Comparison of ENCODE assay signal across 1 cellular context in genomic region chr17:81927653-81928496, GRCh38.
TF ChIP-seq lines count a peak whose summit lies in the region.

MAFG (minus strand) TSS chr17:81927735; CDS start chr17:81923185, 4,550 bp downstream.

TF ChIP-seq in HepG2, 621 proteins besides CTCF, POLR2A, EP300 and RAD21 (continued from another document and continues in another):
- TF ChIP-seq, protein P1, sequence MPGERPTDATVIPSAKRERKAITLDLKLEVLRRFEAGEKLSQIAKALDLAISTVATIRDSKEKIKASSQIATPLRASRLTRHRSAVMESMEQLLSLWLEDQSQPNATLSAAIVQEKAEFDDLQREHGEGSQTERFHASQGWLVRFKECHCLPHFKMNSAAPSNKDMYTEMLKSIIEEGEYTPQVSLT (CRISPR knock-in tag; IDR thresholded peaks at IDR 0.05; ENCODE audit: borderline replicate concordance, low read depth) = no peak
- no peak for TF ChIP-seq ZNF30 (CRISPR knock-in tag; IDR thresholded peaks at IDR 0.05)
- TF ChIP-seq ZNF777 (CRISPR knock-in tag; IDR thresholded peaks at IDR 0.05) = peak; percentile 100
- TF ChIP-seq HES4 (CRISPR knock-in tag; IDR thresholded peaks at IDR 0.05; ENCODE audit: borderline replicate concordance) = no peak; the same call in 1 of the 2 replicates
- TF ChIP-seq ZBTB8A (CRISPR knock-in tag; IDR thresholded peaks at IDR 0.05; ENCODE audit: borderline replicate concordance, low read depth) = peak; percentile 19; the same call in 1 of the 2 replicates
- TF ChIP-seq MBD4 (IDR thresholded peaks at IDR 0.05; ENCODE audit: borderline replicate concordance, low read length) = no peak
- no peak for TF ChIP-seq HNRNPL (IDR thresholded peaks at IDR 0.05; ENCODE audit: low read depth, low read length)
- TF ChIP-seq ZNF484 (CRISPR knock-in tag; IDR thresholded peaks at IDR 0.05; ENCODE audit: borderline replicate concordance, low read depth) = no peak
- peak; percentile 58 for TF ChIP-seq PHF20 (CRISPR knock-in tag; IDR thresholded peaks at IDR 0.05)
- peak; percentile 80 for TF ChIP-seq ZNF333 (CRISPR knock-in tag; IDR thresholded peaks at IDR 0.05; ENCODE audit: borderline replicate concordance)
- no peak for TF ChIP-seq U2AF1 (optimal IDR thresholded peaks at IDR 0.05; ENCODE audit: low read depth, low read length)
- TF ChIP-seq CBX2 (IDR thresholded peaks at IDR 0.05; ENCODE audit: low read depth, low read length) = no peak
- TF ChIP-seq CBX2 (CRISPR knock-in tag; IDR thresholded peaks at IDR 0.05; ENCODE audit: low read depth) = no peak
- TF ChIP-seq ZNF354B (CRISPR knock-in tag; IDR thresholded peaks at IDR 0.05) = no peak
- TF ChIP-seq ZNF503 (CRISPR knock-in tag; IDR thresholded peaks at IDR 0.05) = peak; percentile 84
- TF ChIP-seq ZNF616 (CRISPR knock-in tag; IDR thresholded peaks at IDR 0.05; ENCODE audit: low read depth) = no peak
- no peak; the same call in 1 of the 2 replicates for TF ChIP-seq CREM (IDR thresholded peaks at IDR 0.05)
- TF ChIP-seq CREM (CRISPR knock-in tag; IDR thresholded peaks at IDR 0.05) = no peak
- TF ChIP-seq GATAD1 (CRISPR knock-in tag; IDR thresholded peaks at IDR 0.05) = peak; percentile 89
- TF ChIP-seq, protein P2, sequence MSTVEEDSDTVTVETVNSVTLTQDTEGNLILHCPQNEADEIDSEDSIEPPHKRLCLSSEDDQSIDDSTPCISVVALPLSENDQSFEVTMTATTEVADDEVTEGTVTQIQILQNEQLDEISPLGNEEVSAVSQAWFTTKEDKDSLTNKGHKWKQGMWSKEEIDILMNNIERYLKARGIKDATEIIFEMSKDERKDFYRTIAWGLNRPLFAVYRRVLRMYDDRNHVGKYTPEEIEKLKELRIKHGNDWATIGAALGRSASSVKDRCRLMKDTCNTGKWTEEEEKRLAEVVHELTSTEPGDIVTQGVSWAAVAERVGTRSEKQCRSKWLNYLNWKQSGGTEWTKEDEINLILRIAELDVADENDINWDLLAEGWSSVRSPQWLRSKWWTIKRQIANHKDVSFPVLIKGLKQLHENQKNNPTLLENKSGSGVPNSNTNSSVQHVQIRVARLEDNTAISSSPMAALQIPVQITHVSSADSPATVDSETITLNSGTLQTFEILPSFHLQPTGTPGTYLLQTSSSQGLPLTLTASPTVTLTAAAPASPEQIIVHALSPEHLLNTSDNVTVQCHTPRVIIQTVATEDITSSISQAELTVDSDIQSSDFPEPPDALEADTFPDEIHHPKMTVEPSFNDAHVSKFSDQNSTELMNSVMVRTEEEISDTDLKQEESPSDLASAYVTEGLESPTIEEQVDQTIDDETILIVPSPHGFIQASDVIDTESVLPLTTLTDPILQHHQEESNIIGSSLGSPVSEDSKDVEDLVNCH (CRISPR knock-in tag; IDR thresholded peaks at IDR 0.05) = no peak
- 0 out of 2 replicates have a peak, but pooled peaks have one; percentile 41 for TF ChIP-seq MAF1 (CRISPR knock-in tag; IDR thresholded peaks at IDR 0.05; ENCODE audit: borderline replicate concordance)
- TF ChIP-seq ZNF7 (CRISPR knock-in tag; IDR thresholded peaks at IDR 0.05) = no peak
- no peak; the same call in 1 of the 2 replicates for TF ChIP-seq THRA (CRISPR knock-in tag; IDR thresholded peaks at IDR 0.05; ENCODE audit: borderline replicate concordance)
- peak; percentile 10; the same call in 1 of the 2 replicates for TF ChIP-seq BCL6 (CRISPR knock-in tag; IDR thresholded peaks at IDR 0.05)
- TF ChIP-seq, protein P3, sequence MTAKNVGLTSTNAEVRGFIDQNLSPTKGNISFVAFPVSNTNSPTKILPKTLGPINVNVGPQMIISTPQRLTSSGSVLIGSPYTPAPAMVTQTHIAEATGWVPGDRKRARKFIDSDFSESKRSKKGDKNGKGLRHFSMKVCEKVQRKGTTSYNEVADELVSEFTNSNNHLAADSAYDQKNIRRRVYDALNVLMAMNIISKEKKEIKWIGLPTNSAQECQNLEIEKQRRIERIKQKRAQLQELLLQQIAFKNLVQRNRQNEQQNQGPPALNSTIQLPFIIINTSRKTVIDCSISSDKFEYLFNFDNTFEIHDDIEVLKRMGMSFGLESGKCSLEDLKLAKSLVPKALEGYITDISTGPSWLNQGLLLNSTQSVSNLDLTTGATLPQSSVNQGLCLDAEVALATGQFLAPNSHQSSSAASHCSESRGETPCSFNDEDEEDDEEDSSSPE (CRISPR knock-in tag; IDR thresholded peaks at IDR 0.05) = peak; percentile 83
- no peak; the same call in 1 of the 2 replicates for TF ChIP-seq RFX5 (IDR thresholded peaks at IDR 0.05; ENCODE audit: low read depth, low read length)
- TF ChIP-seq ZNF367 (CRISPR knock-in tag; IDR thresholded peaks at IDR 0.05; ENCODE audit: borderline replicate concordance) = no peak
- TF ChIP-seq ZNF800 (CRISPR knock-in tag; IDR thresholded peaks at IDR 0.05) = peak; percentile 94
- no peak for TF ChIP-seq PAWR (CRISPR knock-in tag; IDR thresholded peaks at IDR 0.05; ENCODE audit: borderline replicate concordance)
- peak; percentile 94 for TF ChIP-seq ZNF788 (CRISPR knock-in tag; IDR thresholded peaks at IDR 0.05; ENCODE audit: borderline replicate concordance)
- 0 out of 2 replicates have a peak, but pooled peaks have one; percentile 43 for TF ChIP-seq MIER2 (CRISPR knock-in tag; IDR thresholded peaks at IDR 0.05)
- TF ChIP-seq, protein P4, sequence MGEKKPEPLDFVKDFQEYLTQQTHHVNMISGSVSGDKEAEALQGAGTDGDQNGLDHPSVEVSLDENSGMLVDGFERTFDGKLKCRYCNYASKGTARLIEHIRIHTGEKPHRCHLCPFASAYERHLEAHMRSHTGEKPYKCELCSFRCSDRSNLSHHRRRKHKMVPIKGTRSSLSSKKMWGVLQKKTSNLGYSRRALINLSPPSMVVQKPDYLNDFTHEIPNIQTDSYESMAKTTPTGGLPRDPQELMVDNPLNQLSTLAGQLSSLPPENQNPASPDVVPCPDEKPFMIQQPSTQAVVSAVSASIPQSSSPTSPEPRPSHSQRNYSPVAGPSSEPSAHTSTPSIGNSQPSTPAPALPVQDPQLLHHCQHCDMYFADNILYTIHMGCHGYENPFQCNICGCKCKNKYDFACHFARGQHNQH (CRISPR knock-in tag; IDR thresholded peaks at IDR 0.05) = peak; percentile 45; the same call in 1 of the 2 replicates
- TF ChIP-seq FOXK1 (CRISPR knock-in tag; IDR thresholded peaks at IDR 0.05; ENCODE audit: borderline replicate concordance, low read depth) = peak; percentile 77; the same call in 1 of the 2 replicates
- TF ChIP-seq ZNF510 (CRISPR knock-in tag; IDR thresholded peaks at IDR 0.05; ENCODE audit: low read depth) = peak; percentile 71; the same call in 1 of the 2 replicates
- TF ChIP-seq, protein P5, sequence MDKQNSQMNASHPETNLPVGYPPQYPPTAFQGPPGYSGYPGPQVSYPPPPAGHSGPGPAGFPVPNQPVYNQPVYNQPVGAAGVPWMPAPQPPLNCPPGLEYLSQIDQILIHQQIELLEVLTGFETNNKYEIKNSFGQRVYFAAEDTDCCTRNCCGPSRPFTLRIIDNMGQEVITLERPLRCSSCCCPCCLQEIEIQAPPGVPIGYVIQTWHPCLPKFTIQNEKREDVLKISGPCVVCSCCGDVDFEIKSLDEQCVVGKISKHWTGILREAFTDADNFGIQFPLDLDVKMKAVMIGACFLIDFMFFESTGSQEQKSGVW (CRISPR knock-in tag; IDR thresholded peaks at IDR 0.05; ENCODE audit: borderline replicate concordance) = no peak
- peak; percentile 99 for TF ChIP-seq ZC3H13 (CRISPR knock-in tag; IDR thresholded peaks at IDR 0.05)
- TF ChIP-seq, protein P6, sequence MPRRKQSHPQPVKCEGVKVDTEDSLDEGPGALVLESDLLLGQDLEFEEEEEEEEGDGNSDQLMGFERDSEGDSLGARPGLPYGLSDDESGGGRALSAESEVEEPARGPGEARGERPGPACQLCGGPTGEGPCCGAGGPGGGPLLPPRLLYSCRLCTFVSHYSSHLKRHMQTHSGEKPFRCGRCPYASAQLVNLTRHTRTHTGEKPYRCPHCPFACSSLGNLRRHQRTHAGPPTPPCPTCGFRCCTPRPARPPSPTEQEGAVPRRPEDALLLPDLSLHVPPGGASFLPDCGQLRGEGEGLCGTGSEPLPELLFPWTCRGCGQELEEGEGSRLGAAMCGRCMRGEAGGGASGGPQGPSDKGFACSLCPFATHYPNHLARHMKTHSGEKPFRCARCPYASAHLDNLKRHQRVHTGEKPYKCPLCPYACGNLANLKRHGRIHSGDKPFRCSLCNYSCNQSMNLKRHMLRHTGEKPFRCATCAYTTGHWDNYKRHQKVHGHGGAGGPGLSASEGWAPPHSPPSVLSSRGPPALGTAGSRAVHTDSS (CRISPR knock-in tag; conservative IDR thresholded peaks at IDR 0.05) = no peak
- 0 out of 2 replicates have a peak, but pooled peaks have one; percentile 66 for TF ChIP-seq ZNF180 (CRISPR knock-in tag; IDR thresholded peaks at IDR 0.05; ENCODE audit: borderline replicate concordance, low read depth)
- TF ChIP-seq, protein P7, sequence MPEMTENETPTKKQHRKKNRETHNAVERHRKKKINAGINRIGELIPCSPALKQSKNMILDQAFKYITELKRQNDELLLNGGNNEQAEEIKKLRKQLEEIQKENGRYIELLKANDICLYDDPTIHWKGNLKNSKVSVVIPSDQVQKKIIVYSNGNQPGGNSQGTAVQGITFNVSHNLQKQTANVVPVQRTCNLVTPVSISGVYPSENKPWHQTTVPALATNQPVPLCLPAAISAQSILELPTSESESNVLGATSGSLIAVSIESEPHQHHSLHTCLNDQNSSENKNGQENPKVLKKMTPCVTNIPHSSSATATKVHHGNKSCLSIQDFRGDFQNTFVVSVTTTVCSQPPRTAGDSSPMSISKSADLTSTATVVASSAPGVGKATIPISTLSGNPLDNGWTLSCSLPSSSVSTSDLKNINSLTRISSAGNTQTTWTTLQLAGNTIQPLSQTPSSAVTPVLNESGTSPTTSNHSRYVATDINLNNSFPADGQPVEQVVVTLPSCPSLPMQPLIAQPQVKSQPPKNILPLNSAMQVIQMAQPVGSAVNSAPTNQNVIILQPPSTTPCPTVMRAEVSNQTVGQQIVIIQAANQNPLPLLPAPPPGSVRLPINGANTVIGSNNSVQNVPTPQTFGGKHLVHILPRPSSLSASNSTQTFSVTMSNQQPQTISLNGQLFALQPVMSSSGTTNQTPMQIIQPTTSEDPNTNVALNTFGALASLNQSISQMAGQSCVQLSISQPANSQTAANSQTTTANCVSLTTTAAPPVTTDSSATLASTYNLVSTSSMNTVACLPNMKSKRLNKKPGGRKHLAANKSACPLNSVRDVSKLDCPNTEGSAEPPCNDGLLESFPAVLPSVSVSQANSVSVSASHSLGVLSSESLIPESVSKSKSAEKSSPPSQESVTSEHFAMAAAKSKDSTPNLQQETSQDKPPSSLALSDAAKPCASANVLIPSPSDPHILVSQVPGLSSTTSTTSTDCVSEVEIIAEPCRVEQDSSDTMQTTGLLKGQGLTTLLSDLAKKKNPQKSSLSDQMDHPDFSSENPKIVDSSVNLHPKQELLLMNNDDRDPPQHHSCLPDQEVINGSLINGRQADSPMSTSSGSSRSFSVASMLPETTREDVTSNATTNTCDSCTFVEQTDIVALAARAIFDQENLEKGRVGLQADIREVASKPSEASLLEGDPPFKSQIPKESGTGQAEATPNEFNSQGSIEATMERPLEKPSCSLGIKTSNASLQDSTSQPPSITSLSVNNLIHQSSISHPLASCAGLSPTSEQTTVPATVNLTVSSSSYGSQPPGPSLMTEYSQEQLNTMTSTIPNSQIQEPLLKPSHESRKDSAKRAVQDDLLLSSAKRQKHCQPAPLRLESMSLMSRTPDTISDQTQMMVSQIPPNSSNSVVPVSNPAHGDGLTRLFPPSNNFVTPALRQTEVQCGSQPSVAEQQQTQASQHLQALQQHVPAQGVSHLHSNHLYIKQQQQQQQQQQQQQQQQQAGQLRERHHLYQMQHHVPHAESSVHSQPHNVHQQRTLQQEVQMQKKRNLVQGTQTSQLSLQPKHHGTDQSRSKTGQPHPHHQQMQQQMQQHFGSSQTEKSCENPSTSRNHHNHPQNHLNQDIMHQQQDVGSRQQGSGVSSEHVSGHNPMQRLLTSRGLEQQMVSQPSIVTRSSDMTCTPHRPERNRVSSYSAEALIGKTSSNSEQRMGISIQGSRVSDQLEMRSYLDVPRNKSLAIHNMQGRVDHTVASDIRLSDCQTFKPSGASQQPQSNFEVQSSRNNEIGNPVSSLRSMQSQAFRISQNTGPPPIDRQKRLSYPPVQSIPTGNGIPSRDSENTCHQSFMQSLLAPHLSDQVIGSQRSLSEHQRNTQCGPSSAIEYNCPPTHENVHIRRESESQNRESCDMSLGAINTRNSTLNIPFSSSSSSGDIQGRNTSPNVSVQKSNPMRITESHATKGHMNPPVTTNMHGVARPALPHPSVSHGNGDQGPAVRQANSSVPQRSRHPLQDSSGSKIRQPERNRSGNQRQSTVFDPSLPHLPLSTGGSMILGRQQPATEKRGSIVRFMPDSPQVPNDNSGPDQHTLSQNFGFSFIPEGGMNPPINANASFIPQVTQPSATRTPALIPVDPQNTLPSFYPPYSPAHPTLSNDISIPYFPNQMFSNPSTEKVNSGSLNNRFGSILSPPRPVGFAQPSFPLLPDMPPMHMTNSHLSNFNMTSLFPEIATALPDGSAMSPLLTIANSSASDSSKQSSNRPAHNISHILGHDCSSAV (CRISPR knock-in tag; IDR thresholded peaks at IDR 0.05; ENCODE audit: borderline replicate concordance) = no peak
